In the genomic region with DNA sequence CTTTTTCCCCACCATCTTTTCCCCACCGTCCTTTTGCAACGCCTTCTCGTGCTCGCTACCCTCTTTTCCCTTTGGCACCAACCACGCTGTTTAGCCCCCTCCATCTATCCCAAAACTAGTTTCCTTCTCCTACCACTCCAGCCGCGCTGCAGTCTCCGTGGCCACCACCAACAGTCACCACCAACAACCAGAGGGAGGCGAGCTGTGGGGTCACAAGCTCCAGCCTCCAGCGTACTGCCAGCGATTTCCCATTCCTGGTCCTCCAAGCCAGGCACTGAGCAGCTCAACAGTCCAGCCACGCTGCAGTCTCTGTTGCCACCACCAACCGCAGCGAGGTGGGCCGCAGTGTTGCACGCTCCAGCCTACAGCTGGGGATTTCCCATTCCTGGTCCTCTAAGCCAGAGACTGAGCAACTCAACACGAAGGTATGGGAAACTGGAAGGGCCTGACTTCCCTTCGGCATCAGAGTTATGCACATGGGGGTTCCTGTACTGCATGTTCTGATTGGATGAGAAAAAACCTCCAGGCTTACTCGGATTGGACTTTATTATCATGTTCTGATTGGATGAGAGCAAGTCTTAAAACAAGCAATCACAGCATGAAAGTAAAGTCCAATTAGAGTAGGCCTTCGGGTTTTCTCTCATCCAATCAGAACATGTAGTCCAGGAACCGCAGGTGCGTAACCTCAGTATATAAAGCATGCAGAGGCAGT, we compare ENCODE assay signal across 1 cellular context.
TF ChIP-seq lines count a peak whose summit lies in the region.

No MANE protein-coding gene starts in this region.

TF ChIP-seq in IMR-90, 13 proteins besides CTCF, POLR2A, EP300 and RAD21:
- no peak for TF ChIP-seq FOS (IDR thresholded peaks at IDR 0.05; ENCODE audit: low read depth, low read length)
- no peak for TF ChIP-seq SMC3 (IDR thresholded peaks at IDR 0.05; ENCODE audit: low read depth, low read length)
- TF ChIP-seq MXI1 (IDR thresholded peaks at IDR 0.05; ENCODE audit: borderline replicate concordance, low read depth, low read length) = no peak
- TF ChIP-seq, protein P1, sequence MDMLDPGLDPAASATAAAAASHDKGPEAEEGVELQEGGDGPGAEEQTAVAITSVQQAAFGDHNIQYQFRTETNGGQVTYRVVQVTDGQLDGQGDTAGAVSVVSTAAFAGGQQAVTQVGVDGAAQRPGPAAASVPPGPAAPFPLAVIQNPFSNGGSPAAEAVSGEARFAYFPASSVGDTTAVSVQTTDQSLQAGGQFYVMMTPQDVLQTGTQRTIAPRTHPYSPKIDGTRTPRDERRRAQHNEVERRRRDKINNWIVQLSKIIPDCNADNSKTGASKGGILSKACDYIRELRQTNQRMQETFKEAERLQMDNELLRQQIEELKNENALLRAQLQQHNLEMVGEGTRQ (IDR thresholded peaks at IDR 0.05; ENCODE audit: low read depth, low read length) = no peak
- TF ChIP-seq NFE2L2 (IDR thresholded peaks at IDR 0.05; ENCODE audit: low read depth, low read length) = no peak
- TF ChIP-seq BHLHE40 (IDR thresholded peaks at IDR 0.05; ENCODE audit: low read depth, low read length) = no peak
- no peak for TF ChIP-seq CHD1 (IDR thresholded peaks at IDR 0.05; ENCODE audit: low read depth, low read length)
- TF ChIP-seq MAZ (IDR thresholded peaks at IDR 0.05; ENCODE audit: borderline replicate concordance, low read depth, low read length) = no peak
- no peak for TF ChIP-seq RCOR1 (IDR thresholded peaks at IDR 0.05; ENCODE audit: insufficient replicate concordance, low read length)
- no peak for TF ChIP-seq RFX5 (IDR thresholded peaks at IDR 0.05; ENCODE audit: low read depth, low read length)
- TF ChIP-seq CEBPB (IDR thresholded peaks at IDR 0.05; ENCODE audit: low read depth, low read length) = no peak
- no peak for TF ChIP-seq MAFK (IDR thresholded peaks at IDR 0.05; ENCODE audit: low read depth, low read length)
- TF ChIP-seq, protein P2, sequence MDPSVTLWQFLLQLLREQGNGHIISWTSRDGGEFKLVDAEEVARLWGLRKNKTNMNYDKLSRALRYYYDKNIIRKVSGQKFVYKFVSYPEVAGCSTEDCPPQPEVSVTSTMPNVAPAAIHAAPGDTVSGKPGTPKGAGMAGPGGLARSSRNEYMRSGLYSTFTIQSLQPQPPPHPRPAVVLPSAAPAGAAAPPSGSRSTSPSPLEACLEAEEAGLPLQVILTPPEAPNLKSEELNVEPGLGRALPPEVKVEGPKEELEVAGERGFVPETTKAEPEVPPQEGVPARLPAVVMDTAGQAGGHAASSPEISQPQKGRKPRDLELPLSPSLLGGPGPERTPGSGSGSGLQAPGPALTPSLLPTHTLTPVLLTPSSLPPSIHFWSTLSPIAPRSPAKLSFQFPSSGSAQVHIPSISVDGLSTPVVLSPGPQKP (IDR thresholded peaks at IDR 0.05; ENCODE audit: borderline replicate concordance, low read depth, low read length) = no peak
TF ChIP-seq in IMR-90: peak in this region for 0.
